8 cellular contexts compared by ENCODE assay signal in the genomic region with DNA sequence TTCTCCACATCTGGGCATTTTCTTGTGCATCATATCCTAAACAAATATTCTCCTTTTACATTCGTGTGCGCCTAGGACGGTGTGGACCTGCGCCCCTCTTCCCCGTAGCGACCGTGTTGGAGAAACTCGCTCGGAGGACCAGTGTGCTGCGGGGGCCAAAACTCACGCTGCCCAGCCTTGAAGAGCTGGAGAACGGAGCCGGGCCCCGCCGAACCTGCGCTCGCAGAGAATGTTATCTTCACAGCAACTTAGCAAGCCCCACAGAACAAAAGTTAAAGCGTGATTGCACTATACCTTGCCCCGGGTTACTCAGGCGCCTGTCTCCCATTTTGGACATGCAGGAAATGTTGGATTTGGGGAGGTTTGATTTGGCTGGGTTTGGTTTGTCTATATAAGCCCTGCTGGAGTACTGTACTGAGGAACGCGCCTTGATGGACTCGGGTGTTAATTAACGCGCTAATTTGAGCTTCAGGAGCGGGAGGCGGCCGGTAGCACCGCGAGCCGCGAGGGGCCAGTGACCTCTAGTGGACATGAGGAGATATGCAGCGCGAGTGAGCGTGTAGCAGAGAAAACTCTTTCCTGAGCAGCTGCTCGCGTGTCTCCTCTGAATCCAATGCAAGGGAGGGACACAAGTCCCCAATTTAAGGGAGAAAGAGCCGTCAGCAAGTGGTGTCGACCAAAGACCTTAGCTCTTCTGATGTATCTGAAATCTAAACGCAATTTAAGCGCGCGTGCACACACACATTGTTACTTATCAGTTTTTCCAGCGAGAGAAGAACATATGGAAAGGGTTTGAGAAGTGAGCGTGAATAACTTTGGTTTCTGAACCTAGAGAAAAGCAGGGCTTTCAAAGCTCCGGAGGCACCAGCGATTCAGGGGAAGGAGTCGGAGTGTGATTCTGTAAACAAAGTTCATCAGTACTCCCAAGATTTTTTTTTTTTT.
DNase-seq lines count a peak whose midpoint lies in the region; ATAC-seq and TF ChIP-seq lines count a peak whose summit lies in the region.

No MANE protein-coding gene starts in this region.

- H3K27me3 ChIP-seq in foreskin keratinocyte (peaks cover 100% of the 10 kb centered on the region), thyroid gland (peaks cover 92% of the 10 kb centered on the region)

- DNase-seq in DMS53 (lab: John Stamatoyannopoulos, UW) (peak; percentile 86), HPDE6-E6E7 (ENCODE audit: extremely low spot score) (peak; percentile 49), RPMI8226 (peak; percentile 83), activated gamma-delta T cell (lab: John Stamatoyannopoulos, UW) (peak; percentile 8), foreskin keratinocyte (peak in 1 of 2 donors; percentile 58), occipital lobe (lab: John Stamatoyannopoulos, UW) (peak; percentile 82), thyroid gland (peak; percentile 59 to 67)

- H3K36me3 ChIP-seq in thyroid gland = no peaks in the 10 kb centered on the region

- TF ChIP-seq CTCF in foreskin keratinocyte (conservative IDR thresholded peaks at IDR 0.05) (peak; percentile 87), thyroid gland (IDR thresholded peaks at IDR 0.05) (peak; percentile 78 to 98 (median 89))

- ATAC-seq in GM21381 (IDR thresholded peaks at IDR 0.05; ENCODE audit: unreplicated experiment) (peak; percentile 85), foreskin keratinocyte (peak; percentile 74)

- intact Hi-C loops in thyroid gland (cut with DNase I) = loop anchor here (5.0 kb wide), 1 partner anchor 909 kb away; no protein-coding TSS in a partner anchor

- H3K4me1 ChIP-seq in foreskin keratinocyte (no peaks in the 10 kb centered on the region), thyroid gland (peaks cover 4 to 30% of the 10 kb centered on the region in 2 donors)

- H3K27ac ChIP-seq in foreskin keratinocyte (no peak overlapping the region), thyroid gland (no peak overlapping the region)

- H3K4me3 ChIP-seq in thyroid gland (replicated peaks in 1 of 3) = peak overlapping the region in 1 of 3 donors; percentile 12

- 4 to 6% methylated on average over 48 of the region's 48 CpGs for WGBS in thyroid gland, 2 donors

- no peaks in the 10 kb centered on the region for H3K9me3 ChIP-seq in thyroid gland

- no peak for TF ChIP-seq POLR2A in thyroid gland (IDR thresholded peaks at IDR 0.05)
